Comparison of ENCODE assay signal across 1 cellular context in the genomic region with DNA sequence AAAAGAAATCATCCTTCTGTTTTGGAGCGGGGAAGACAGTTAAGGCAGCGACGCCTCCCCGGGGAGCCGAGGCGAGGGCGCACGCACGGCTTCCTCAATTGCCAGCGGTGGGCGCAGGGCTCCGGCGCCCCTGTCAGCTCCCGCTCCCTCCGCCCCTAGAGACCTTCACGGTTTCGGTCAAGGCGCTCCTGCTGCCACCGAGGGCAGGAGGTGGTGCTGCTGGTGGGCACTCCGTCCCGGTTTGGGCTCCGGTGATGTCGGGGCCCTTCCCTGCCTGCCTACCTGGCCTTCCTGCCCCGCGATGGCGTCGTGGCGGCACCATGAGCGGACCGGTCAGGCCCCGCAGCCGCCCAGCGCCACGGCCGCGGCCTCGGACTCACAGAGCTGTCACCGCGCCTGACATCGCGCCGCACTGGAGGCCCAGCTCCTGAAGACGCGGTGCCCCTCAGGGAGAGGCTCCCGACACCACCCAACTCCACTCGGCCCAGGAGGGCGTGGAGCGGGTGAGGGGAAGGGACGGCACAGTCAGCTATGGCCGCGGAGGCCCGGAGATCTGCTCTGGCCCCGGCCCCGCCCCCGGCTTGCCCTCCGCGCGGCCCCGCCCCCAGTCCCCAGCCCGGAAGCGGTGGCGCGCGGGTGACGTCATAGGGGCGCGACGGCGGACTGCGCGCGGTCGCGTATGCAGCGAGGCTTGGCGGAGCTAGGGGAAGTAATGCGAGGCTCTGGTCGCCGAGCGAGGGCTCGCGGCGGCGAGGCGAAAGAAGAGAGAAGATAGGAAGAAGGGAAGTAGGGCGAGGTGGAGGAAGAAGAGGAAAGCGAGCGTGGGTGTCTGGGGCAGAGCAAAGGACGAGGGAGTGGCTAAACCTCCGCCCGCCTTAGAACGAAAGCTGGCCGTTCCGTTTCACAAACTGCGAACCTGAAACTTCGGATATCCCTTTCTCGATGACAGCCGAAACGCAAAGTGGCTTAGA.
TF ChIP-seq lines count a peak whose summit lies in the region.

A gene with protein sequence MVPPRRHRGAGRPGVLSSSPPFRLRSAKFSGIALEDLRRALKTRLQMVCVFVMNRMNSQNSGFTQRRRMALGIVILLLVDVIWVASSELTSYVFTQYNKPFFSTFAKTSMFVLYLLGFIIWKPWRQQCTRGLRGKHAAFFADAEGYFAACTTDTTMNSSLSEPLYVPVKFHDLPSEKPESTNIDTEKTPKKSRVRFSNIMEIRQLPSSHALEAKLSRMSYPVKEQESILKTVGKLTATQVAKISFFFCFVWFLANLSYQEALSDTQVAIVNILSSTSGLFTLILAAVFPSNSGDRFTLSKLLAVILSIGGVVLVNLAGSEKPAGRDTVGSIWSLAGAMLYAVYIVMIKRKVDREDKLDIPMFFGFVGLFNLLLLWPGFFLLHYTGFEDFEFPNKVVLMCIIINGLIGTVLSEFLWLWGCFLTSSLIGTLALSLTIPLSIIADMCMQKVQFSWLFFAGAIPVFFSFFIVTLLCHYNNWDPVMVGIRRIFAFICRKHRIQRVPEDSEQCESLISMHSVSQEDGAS (minus strand): TSS at position 555 of the 971 bp plus-strand sequence. CDS start 233 bp downstream, at position 322.

TF ChIP-seq in K562, 482 proteins besides CTCF, POLR2A, EP300 and RAD21 (continued from another document and continues in another):
- TF ChIP-seq, protein P1, sequence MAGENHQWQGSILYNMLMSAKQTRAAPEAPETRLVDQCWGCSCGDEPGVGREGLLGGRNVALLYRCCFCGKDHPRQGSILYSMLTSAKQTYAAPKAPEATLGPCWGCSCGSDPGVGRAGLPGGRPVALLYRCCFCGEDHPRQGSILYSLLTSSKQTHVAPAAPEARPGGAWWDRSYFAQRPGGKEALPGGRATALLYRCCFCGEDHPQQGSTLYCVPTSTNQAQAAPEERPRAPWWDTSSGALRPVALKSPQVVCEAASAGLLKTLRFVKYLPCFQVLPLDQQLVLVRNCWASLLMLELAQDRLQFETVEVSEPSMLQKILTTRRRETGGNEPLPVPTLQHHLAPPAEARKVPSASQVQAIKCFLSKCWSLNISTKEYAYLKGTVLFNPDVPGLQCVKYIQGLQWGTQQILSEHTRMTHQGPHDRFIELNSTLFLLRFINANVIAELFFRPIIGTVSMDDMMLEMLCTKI (IDR thresholded peaks at IDR 0.05; ENCODE audit: partially characterized antibody): no peak
- TF ChIP-seq, protein P2, sequence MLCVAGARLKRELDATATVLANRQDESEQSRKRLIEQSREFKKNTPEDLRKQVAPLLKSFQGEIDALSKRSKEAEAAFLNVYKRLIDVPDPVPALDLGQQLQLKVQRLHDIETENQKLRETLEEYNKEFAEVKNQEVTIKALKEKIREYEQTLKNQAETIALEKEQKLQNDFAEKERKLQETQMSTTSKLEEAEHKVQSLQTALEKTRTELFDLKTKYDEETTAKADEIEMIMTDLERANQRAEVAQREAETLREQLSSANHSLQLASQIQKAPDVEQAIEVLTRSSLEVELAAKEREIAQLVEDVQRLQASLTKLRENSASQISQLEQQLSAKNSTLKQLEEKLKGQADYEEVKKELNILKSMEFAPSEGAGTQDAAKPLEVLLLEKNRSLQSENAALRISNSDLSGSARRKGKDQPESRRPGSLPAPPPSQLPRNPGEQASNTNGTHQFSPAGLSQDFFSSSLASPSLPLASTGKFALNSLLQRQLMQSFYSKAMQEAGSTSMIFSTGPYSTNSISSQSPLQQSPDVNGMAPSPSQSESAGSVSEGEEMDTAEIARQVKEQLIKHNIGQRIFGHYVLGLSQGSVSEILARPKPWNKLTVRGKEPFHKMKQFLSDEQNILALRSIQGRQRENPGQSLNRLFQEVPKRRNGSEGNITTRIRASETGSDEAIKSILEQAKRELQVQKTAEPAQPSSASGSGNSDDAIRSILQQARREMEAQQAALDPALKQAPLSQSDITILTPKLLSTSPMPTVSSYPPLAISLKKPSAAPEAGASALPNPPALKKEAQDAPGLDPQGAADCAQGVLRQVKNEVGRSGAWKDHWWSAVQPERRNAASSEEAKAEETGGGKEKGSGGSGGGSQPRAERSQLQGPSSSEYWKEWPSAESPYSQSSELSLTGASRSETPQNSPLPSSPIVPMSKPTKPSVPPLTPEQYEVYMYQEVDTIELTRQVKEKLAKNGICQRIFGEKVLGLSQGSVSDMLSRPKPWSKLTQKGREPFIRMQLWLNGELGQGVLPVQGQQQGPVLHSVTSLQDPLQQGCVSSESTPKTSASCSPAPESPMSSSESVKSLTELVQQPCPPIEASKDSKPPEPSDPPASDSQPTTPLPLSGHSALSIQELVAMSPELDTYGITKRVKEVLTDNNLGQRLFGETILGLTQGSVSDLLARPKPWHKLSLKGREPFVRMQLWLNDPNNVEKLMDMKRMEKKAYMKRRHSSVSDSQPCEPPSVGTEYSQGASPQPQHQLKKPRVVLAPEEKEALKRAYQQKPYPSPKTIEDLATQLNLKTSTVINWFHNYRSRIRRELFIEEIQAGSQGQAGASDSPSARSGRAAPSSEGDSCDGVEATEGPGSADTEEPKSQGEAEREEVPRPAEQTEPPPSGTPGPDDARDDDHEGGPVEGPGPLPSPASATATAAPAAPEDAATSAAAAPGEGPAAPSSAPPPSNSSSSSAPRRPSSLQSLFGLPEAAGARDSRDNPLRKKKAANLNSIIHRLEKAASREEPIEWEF (CRISPR knock-in tag; IDR thresholded peaks at IDR 0.05): no peak
- TF ChIP-seq ZNF79 (CRISPR knock-in tag; IDR thresholded peaks at IDR 0.05; ENCODE audit: low read depth) (no peak), NR2F6 (CRISPR knock-in tag; IDR thresholded peaks at IDR 0.05) (no peak), CBX8 (IDR thresholded peaks at IDR 0.05; ENCODE audit: borderline replicate concordance, extremely low read depth, low read depth, low read length, poor library complexity, severe bottlenecking) (no peak), FOXA3 (CRISPR knock-in tag; conservative IDR thresholded peaks at IDR 0.05 in 1 of 2, IDR thresholded peaks at IDR 0.05 in 1 of 2) (no peak), ZNF316 (IDR thresholded peaks at IDR 0.05) (no peak), MCM3 (IDR thresholded peaks at IDR 0.05) (no peak), ZKSCAN8 (CRISPR knock-in tag; IDR thresholded peaks at IDR 0.05) (no peak), ZKSCAN3 (CRISPR knock-in tag; IDR thresholded peaks at IDR 0.05) (no peak)
- TF ChIP-seq, protein P3, sequence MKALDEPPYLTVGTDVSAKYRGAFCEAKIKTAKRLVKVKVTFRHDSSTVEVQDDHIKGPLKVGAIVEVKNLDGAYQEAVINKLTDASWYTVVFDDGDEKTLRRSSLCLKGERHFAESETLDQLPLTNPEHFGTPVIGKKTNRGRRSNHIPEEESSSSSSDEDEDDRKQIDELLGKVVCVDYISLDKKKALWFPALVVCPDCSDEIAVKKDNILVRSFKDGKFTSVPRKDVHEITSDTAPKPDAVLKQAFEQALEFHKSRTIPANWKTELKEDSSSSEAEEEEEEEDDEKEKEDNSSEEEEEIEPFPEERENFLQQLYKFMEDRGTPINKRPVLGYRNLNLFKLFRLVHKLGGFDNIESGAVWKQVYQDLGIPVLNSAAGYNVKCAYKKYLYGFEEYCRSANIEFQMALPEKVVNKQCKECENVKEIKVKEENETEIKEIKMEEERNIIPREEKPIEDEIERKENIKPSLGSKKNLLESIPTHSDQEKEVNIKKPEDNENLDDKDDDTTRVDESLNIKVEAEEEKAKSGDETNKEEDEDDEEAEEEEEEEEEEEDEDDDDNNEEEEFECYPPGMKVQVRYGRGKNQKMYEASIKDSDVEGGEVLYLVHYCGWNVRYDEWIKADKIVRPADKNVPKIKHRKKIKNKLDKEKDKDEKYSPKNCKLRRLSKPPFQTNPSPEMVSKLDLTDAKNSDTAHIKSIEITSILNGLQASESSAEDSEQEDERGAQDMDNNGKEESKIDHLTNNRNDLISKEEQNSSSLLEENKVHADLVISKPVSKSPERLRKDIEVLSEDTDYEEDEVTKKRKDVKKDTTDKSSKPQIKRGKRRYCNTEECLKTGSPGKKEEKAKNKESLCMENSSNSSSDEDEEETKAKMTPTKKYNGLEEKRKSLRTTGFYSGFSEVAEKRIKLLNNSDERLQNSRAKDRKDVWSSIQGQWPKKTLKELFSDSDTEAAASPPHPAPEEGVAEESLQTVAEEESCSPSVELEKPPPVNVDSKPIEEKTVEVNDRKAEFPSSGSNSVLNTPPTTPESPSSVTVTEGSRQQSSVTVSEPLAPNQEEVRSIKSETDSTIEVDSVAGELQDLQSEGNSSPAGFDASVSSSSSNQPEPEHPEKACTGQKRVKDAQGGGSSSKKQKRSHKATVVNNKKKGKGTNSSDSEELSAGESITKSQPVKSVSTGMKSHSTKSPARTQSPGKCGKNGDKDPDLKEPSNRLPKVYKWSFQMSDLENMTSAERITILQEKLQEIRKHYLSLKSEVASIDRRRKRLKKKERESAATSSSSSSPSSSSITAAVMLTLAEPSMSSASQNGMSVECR (CRISPR knock-in tag; IDR thresholded peaks at IDR 0.05): peak; percentile 85
- TF ChIP-seq, protein P4, sequence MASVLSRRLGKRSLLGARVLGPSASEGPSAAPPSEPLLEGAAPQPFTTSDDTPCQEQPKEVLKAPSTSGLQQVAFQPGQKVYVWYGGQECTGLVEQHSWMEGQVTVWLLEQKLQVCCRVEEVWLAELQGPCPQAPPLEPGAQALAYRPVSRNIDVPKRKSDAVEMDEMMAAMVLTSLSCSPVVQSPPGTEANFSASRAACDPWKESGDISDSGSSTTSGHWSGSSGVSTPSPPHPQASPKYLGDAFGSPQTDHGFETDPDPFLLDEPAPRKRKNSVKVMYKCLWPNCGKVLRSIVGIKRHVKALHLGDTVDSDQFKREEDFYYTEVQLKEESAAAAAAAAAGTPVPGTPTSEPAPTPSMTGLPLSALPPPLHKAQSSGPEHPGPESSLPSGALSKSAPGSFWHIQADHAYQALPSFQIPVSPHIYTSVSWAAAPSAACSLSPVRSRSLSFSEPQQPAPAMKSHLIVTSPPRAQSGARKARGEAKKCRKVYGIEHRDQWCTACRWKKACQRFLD (CRISPR knock-in tag; IDR thresholded peaks at IDR 0.05): peak; percentile 74
- TF ChIP-seq, protein P5, sequence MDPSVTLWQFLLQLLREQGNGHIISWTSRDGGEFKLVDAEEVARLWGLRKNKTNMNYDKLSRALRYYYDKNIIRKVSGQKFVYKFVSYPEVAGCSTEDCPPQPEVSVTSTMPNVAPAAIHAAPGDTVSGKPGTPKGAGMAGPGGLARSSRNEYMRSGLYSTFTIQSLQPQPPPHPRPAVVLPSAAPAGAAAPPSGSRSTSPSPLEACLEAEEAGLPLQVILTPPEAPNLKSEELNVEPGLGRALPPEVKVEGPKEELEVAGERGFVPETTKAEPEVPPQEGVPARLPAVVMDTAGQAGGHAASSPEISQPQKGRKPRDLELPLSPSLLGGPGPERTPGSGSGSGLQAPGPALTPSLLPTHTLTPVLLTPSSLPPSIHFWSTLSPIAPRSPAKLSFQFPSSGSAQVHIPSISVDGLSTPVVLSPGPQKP (CRISPR knock-in tag; IDR thresholded peaks at IDR 0.05): peak; percentile 78
- TF ChIP-seq, protein P6, sequence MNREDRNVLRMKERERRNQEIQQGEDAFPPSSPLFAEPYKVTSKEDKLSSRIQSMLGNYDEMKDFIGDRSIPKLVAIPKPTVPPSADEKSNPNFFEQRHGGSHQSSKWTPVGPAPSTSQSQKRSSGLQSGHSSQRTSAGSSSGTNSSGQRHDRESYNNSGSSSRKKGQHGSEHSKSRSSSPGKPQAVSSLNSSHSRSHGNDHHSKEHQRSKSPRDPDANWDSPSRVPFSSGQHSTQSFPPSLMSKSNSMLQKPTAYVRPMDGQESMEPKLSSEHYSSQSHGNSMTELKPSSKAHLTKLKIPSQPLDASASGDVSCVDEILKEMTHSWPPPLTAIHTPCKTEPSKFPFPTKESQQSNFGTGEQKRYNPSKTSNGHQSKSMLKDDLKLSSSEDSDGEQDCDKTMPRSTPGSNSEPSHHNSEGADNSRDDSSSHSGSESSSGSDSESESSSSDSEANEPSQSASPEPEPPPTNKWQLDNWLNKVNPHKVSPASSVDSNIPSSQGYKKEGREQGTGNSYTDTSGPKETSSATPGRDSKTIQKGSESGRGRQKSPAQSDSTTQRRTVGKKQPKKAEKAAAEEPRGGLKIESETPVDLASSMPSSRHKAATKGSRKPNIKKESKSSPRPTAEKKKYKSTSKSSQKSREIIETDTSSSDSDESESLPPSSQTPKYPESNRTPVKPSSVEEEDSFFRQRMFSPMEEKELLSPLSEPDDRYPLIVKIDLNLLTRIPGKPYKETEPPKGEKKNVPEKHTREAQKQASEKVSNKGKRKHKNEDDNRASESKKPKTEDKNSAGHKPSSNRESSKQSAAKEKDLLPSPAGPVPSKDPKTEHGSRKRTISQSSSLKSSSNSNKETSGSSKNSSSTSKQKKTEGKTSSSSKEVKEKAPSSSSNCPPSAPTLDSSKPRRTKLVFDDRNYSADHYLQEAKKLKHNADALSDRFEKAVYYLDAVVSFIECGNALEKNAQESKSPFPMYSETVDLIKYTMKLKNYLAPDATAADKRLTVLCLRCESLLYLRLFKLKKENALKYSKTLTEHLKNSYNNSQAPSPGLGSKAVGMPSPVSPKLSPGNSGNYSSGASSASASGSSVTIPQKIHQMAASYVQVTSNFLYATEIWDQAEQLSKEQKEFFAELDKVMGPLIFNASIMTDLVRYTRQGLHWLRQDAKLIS (CRISPR knock-in tag; IDR thresholded peaks at IDR 0.05): no peak; the same call in none of the 2 replicates
- TF ChIP-seq, protein P7, sequence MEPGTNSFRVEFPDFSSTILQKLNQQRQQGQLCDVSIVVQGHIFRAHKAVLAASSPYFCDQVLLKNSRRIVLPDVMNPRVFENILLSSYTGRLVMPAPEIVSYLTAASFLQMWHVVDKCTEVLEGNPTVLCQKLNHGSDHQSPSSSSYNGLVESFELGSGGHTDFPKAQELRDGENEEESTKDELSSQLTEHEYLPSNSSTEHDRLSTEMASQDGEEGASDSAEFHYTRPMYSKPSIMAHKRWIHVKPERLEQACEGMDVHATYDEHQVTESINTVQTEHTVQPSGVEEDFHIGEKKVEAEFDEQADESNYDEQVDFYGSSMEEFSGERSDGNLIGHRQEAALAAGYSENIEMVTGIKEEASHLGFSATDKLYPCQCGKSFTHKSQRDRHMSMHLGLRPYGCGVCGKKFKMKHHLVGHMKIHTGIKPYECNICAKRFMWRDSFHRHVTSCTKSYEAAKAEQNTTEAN (CRISPR knock-in tag; IDR thresholded peaks at IDR 0.05): peak; percentile 30
- TF ChIP-seq, protein P8, sequence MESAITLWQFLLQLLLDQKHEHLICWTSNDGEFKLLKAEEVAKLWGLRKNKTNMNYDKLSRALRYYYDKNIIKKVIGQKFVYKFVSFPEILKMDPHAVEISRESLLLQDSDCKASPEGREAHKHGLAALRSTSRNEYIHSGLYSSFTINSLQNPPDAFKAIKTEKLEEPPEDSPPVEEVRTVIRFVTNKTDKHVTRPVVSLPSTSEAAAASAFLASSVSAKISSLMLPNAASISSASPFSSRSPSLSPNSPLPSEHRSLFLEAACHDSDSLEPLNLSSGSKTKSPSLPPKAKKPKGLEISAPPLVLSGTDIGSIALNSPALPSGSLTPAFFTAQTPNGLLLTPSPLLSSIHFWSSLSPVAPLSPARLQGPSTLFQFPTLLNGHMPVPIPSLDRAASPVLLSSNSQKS (CRISPR knock-in tag; IDR thresholded peaks at IDR 0.05): no peak
